ENCODE assay signal across 34 cellular contexts in the genomic region with DNA sequence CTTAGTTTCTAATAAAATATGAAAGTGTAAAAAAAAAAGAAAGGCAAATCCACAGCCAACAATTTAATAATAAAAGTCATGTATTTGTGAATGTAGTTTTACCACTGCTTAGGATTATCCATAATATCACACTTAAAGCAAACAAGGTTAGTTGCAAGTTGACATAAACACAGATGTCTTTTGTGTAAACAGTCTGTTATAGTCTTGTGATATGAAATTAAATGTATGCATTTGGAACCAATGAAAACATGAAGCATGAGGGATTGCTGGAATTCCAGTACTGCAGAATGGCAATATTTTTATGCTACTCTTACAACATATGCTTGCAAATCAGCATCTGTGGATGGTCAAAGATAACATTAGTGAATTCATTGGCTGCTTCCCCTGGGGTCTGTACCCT.
"Had no signal": no experiment of that assay in that cellular context is flagged by ENCODE, and none has a peak within 500 bp of the region (broad histone marks: within the 10 kb centered on the region; RNA-seq: fewer than 3 reads in every experiment).

No MANE protein-coding gene starts in this region.

- H3K27me3 ChIP-seq: adrenal gland, ascending aorta, body of pancreas, brain microvascular endothelial cell, breast epithelium, cardiac muscle cell had no signal

- H3K4me3 ChIP-seq: adrenal gland, ascending aorta, body of pancreas, breast epithelium, cardiac muscle cell had no signal

- H3K4me1 ChIP-seq: adrenal gland, ascending aorta, body of pancreas, breast epithelium had no signal

- H3K27ac ChIP-seq: adrenal gland, ascending aorta, body of pancreas, brain microvascular endothelial cell, breast epithelium, cardiac muscle cell had no signal

- FAIRE-seq: astrocyte, bronchial epithelial cell had no signal

- H3K36me3 ChIP-seq: adrenal gland, ascending aorta, brain microvascular endothelial cell, breast epithelium, cardiac muscle cell had no signal

- DNase-seq: activated effector memory CD4-positive, alpha-beta T cell treated with anti-CD3 and anti-CD28 coated beads, Interleukin-2, amount 50 U/mL, for 16 hours; activated effector memory CD4-positive, alpha-beta T cell treated with Interleukin-2 at 50 U/mL for 16 hours; activated gamma-delta T cell; activated gamma-delta T cell treated with Interleukin-2 at 50 U/mL for 16 hours; activated naive CD4-positive, alpha-beta T cell; activated naive CD4-positive, alpha-beta T cell treated with anti-CD3 and anti-CD28 coated beads for 36 hours; activated naive CD4-positive, alpha-beta T cell treated with anti-CD3 and anti-CD28 coated beads, Interleukin-2, amount 10 ng/mL, durations not matched to agents 7 days and 5 days; activated naive CD4-positive, alpha-beta T cell treated with anti-CD3 and anti-CD28 coated beads, Interleukin-2, amount 50 U/mL, for 16 hours; activated naive CD4-positive, alpha-beta T cell treated with Interleukin-2 at 50 U/mL for 16 hours; activated naive CD8-positive, alpha-beta T cell treated with anti-CD3 and anti-CD28 coated beads for 36 hours; activated naive CD8-positive, alpha-beta T cell treated with anti-CD3 and anti-CD28 coated beads, Interleukin-2, amount 10 ng/mL, durations not matched to agents 7 days and 5 days; activated naive CD8-positive, alpha-beta T cell treated with anti-CD3 and anti-CD28 coated beads, Interleukin-2, amount 50 U/mL, for 24 hours; activated T-cell treated with anti-CD3 and anti-CD28 coated beads, Interleukin-2, amount 50 U/mL, for 1 hour; activated T-cell treated with anti-CD3 and anti-CD28 coated beads, Interleukin-2, amount 50 U/mL, for 24 hours; activated T-cell treated with anti-CD3 and anti-CD28 coated beads, Interleukin-2, amount 50 U/mL, for 4 hours; activated T-cell treated with anti-CD3 and anti-CD28 coated beads, Interleukin-2, amount 50 U/mL, for 48 hours; activated T-cell treated with anti-CD3 and anti-CD28 coated beads, Interleukin-2, amount 50 U/mL, for 72 hours; adrenal gland; amniotic stem cell; amygdala; anterior cingulate cortex; aorta; body of pancreas; brain microvascular endothelial cell; caudate nucleus; central memory CD4-positive, alpha-beta T cell; cerebellar nuclear complex had no signal

- ATAC-seq: activated naive CD4-positive, alpha-beta T cell treated with anti-CD3 and anti-CD28 coated beads, Interleukin-2, amount 50 U/mL, for 72 hours; activated naive CD8-positive, alpha-beta T cell treated with anti-CD3 and anti-CD28 coated beads, Interleukin-2, amount 50 U/mL, for 24 hours; activated T-cell treated with anti-CD3 and anti-CD28 coated beads, Interleukin-2, amount 50 U/mL, for 4 hours; activated T-cell treated with anti-CD3 and anti-CD28 coated beads, Interleukin-2, amount 50 U/mL, for 72 hours; activated T-helper 17 cell treated with anti-CD3 and anti-CD28 coated beads, Interleukin-2, amount 50 U/mL, for 72 hours; body of pancreas had no signal

- H3K9me3 ChIP-seq: adrenal gland, ascending aorta, body of pancreas, breast epithelium had no signal
